ENCODE assay signal across 8 cellular contexts in genomic region chr10:101566333-101567164, GRCh38. TPM values are rescaled to one million over a fixed set of nuclear protein-coding genes. Genes with fewer than 3 reads are reported as not detected.
A peak's percentile ranks its signal among the peaks of the same experiment; 100 is the strongest.
DNase-seq lines count a peak whose midpoint lies in the region; ATAC-seq and TF ChIP-seq lines count a peak whose summit lies in the region.

No MANE protein-coding gene starts in this region.

- DNase-seq in Ammon's horn (ENCODE audit: low spot score) (peak; percentile 67), GM23248 (peak; percentile 40), adipocyte (ENCODE audit: low read depth) (peak; percentile 32), memory B cell (ENCODE audit: low spot score in 2 of 2) (no peak), kidney tubule cell (ENCODE audit: low spot score) (no peak), H4 (ENCODE audit: low spot score) (no peak)

- H3K27ac Mint-ChIP-seq in memory B cell, result no peak overlapping the region

- no peaks in the 10 kb centered on the region for H3K9me2 ChIP-seq in GM23248 (ENCODE audit: insufficient read depth)

- no peaks in the 10 kb centered on the region for H3K4me1 ChIP-seq in GM23248 (ENCODE audit: insufficient read depth)
- peaks cover 14% of the 10 kb centered on the region for H3K4me1 ChIP-seq in adipocyte (ENCODE audit: control insufficient read depth, insufficient read depth, low read length)

- peak overlapping the region; percentile 14 for H3K4me2 ChIP-seq in GM23248 (ENCODE audit: unreplicated experiment)

- peak; percentile 14 for ATAC-seq in memory B cell (ENCODE audit: low read depth)
- no peak for ATAC-seq in GM21447 (IDR thresholded peaks at IDR 0.05; ENCODE audit: unreplicated experiment)
- no peak for ATAC-seq in GM18505 (IDR thresholded peaks at IDR 0.05; ENCODE audit: unreplicated experiment)

- TF ChIP-seq POLR2A in GM18505 (IDR thresholded peaks at IDR 0.05; ENCODE audit: borderline replicate concordance, extremely low read depth, insufficient read depth, insufficient read length), result no peak

- H3K27me3 Mint-ChIP-seq in memory B cell, result peaks cover 41% of the 10 kb centered on the region

- 8% methylated on average over 50 to 51 of the region's 59 CpGs for WGBS in GM23248 (ENCODE audit: low coverage in 1 of 2, low lambda C conversion rate in 2 of 2, missing lambda C conversion rate in 2 of 2), 2 experiments

- H3F3A ChIP-seq in GM23248 (ENCODE audit: insufficient read depth), result no peaks in the 10 kb centered on the region

- H3K4me1 Mint-ChIP-seq in memory B cell, result peaks cover 21% of the 10 kb centered on the region

- H3K27me3 ChIP-seq in GM23248 (replicated peaks; ENCODE audit: insufficient read depth), result peaks cover 30% of the 10 kb centered on the region
- H3K27me3 ChIP-seq in adipocyte (replicated peaks; ENCODE audit: control insufficient read depth, insufficient read depth, low read length), result peaks cover 61% of the 10 kb centered on the region

- H3K9ac ChIP-seq in GM23248 (no peak overlapping the region), adipocyte (ENCODE audit: low read length) (no peak overlapping the region)

- no peak overlapping the region for H3K27ac ChIP-seq in GM23248

- no peaks in the 10 kb centered on the region for H3K36me3 ChIP-seq in GM23248 (ENCODE audit: low read depth)
- no peaks in the 10 kb centered on the region for H3K36me3 ChIP-seq in adipocyte (ENCODE audit: control insufficient read depth, insufficient read depth, low read length, severe bottlenecking)

- peak overlapping the region; percentile 18 for H3K4me3 Mint-ChIP-seq in memory B cell

- H3K9me3 Mint-ChIP-seq in memory B cell, result no peaks in the 10 kb centered on the region

- H2AFZ ChIP-seq in GM23248, result peak overlapping the region; percentile 27; the same call in 1 of the 2 replicates

- in situ Hi-C loops in GM23248 (cut with MboI), result loop anchor here (10.0 kb wide), 1 partner anchor 352 kb away; no protein-coding TSS in a partner anchor

- no peaks in the 10 kb centered on the region for H3K79me2 ChIP-seq in GM23248 (ENCODE audit: insufficient read depth)

- peak overlapping the region; percentile 34; the same call in 1 of the 2 replicates for H3K4me3 ChIP-seq in GM23248
- no peak overlapping the region for H3K4me3 ChIP-seq in adipocyte (ENCODE audit: low read length)

- H4K20me1 ChIP-seq in GM23248 (ENCODE audit: insufficient read depth), result no peaks in the 10 kb centered on the region

- no peaks in the 10 kb centered on the region for H3K36me3 Mint-ChIP-seq in memory B cell

- no peaks in the 10 kb centered on the region for H3K9me3 ChIP-seq in GM23248 (ENCODE audit: low read depth)
- no peaks in the 10 kb centered on the region for H3K9me3 ChIP-seq in adipocyte (ENCODE audit: control insufficient read depth, low read length)

RNA-seq across cellular contexts. Expression of gene POLL, which starts 21.5 kb away (rescaled TPM):
- 8.5 and 13.1 TPM in 2 replicates for total RNA-seq in GM23248 (2014; rRNA removed; shearing (Covaris generic))
- 11.5 and 12.1 TPM in 2 replicates for polyA plus RNA-seq in GM23248 (2016; fragmentation: Nextera tagmentation; extraction: Ambion mirVana)
- 2.7 and 5.8 TPM in 2 replicates for total RNA-seq in H4 (2014; rRNA removed; shearing (Covaris generic))

RNA-seq across cellular contexts. Expression of gene DPCD, which starts 21.6 kb away (rescaled TPM):
- total RNA-seq in GM23248 (2014; rRNA removed; shearing (Covaris generic)), result 29.2 and 57.9 TPM in 2 replicates
- polyA plus RNA-seq in GM23248 (2016; fragmentation: Nextera tagmentation; extraction: Ambion mirVana), result 59.9 and 65.6 TPM in 2 replicates
- 35.6 and 62.3 TPM in 2 replicates for total RNA-seq in H4 (2014; rRNA removed; shearing (Covaris generic))

Comparison
In these comparisons a context has a peak if more than half of its experiments do, and no peak if none do; other contexts are left out.
1. DNase-seq: peak in Ammon's horn (single experiment), GM23248 (single experiment) and adipocyte (single experiment); none in memory B cell (0 of 2), kidney tubule cell (single experiment) and H4 (single experiment).